ENCODE assay signal across 17 cellular contexts in the genomic region with DNA sequence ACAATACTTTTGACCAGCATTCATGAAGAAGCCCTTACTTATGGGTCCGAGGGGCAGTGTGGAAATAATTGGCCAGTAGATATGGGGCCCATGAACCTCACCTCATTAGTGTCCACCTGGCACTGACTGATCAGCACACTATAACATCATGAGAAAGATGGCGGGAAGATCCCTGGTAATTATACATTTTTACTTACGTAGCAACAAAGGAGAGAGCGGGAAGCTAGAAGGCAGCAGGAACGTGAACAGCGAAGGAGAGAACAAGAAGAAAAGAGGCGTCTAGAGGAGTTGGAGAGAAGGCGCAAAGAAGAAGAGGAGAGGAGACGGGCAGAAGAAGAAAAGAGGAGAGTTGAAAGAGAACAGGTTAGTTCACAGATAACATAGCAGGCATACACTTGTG.
"Had no signal": no experiment of that assay in that cellular context is flagged by ENCODE, and none has a peak within 500 bp of the region (broad histone marks: within the 10 kb centered on the region; RNA-seq: fewer than 3 reads in every experiment).

No MANE protein-coding gene starts in this region.

- H3K27me3 ChIP-seq: heart left ventricle, right atrium auricular region, upper lobe of left lung, uterus had no signal

- H3K4me1 ChIP-seq: right atrium auricular region, upper lobe of left lung, uterus had no signal

- H3K4me3 ChIP-seq: heart left ventricle, right atrium auricular region, upper lobe of left lung, uterus had no signal

- H3K4me3 Mint-ChIP-seq: dendritic cell treated with granulocyte-macrophage colony-stimulating factor and Interleukin-4, amounts not matched to agents 40 ng/mL and 50 ng/mL, for 4 days; endodermal cell; natural killer cell; neural crest cell had no signal

- H3K27ac ChIP-seq: heart left ventricle, right atrium auricular region, upper lobe of left lung, uterus had no signal

- DNase-seq: effector CD4-positive, alpha-beta T cell; endodermal cell; foreskin melanocyte; heart left ventricle; hypothalamus; kidney glomerular epithelial cell; mammary epithelial cell; natural killer cell; posterior cingulate gyrus; small intestine; stimulated activated CD4-positive, alpha-beta T cell treated with anti-CD3 and anti-CD28 coated beads, Interleukin-12 subunit alpha, Interleukin-12 subunit beta, amount 100 ng/mL, for 4 hours; stimulated activated naive CD4-positive, alpha-beta T cell treated with Interleukin-2 at 50 U/mL for 16 hours; upper lobe of left lung; uterus had no signal

- ATAC-seq: natural killer cell had no signal

- H3K4me1 Mint-ChIP-seq: endodermal cell, natural killer cell, neural crest cell had no signal

- H3K27me3 Mint-ChIP-seq: dendritic cell treated with granulocyte-macrophage colony-stimulating factor and Interleukin-4, amounts not matched to agents 40 ng/mL and 50 ng/mL, for 4 days had no signal

- H3K27ac Mint-ChIP-seq: dendritic cell treated with granulocyte-macrophage colony-stimulating factor and Interleukin-4, amounts not matched to agents 40 ng/mL and 50 ng/mL, for 4 days; endodermal cell; natural killer cell had no signal

- H3K9me3 Mint-ChIP-seq: dendritic cell treated with granulocyte-macrophage colony-stimulating factor and Interleukin-4, amounts not matched to agents 40 ng/mL and 50 ng/mL, for 4 days; endodermal cell; natural killer cell; neural crest cell had no signal

- H3K9me3 ChIP-seq: heart left ventricle, right atrium auricular region, upper lobe of left lung, uterus had no signal
